In genomic region chr2:207996848-207997247, GRCh38 we compare ENCODE assay signal across 19 cellular contexts.
"Had no signal": no experiment of that assay in that cellular context is flagged by ENCODE, and none has a peak within 500 bp of the region (broad histone marks: within the 10 kb centered on the region; RNA-seq: fewer than 3 reads in every experiment).

No MANE protein-coding gene starts in this region.

- H3K36me3 ChIP-seq: breast epithelium, prostate gland, right atrium auricular region had no signal

- H3K9me3 Mint-ChIP-seq: activated naive CD4-positive, alpha-beta T cell treated with anti-CD3 and anti-CD28 coated beads for 36 hours; activated T-cell treated with anti-CD3 and anti-CD28 coated beads, Interleukin-2, amount 50 U/mL, for 4 hours; mesothelial cell of epicardium; nephron; stimulated activated naive CD8-positive, alpha-beta T cell treated with anti-CD3 and anti-CD28 coated beads, Interleukin-15, amount 100 ng/mL, for 72 hours; type B pancreatic cell had no signal

- ATAC-seq: activated T-cell treated with anti-CD3 and anti-CD28 coated beads, Interleukin-2, amount 50 U/mL, for 4 hours; left colon; stimulated activated naive CD8-positive, alpha-beta T cell treated with anti-CD3 and anti-CD28 coated beads, Interleukin-15, amount 100 ng/mL, for 72 hours had no signal

- H3K27me3 ChIP-seq: breast epithelium, right atrium auricular region had no signal

- H3K27ac ChIP-seq: breast epithelium, coronary artery, prostate gland, right atrium auricular region, skin epidermis had no signal

- DNase-seq: activated CD4-positive, alpha-beta T cell treated with anti-CD3 and anti-CD28 coated beads, Interleukin-2, amount 50 U/mL, for 1 hour; activated CD4-positive, CD25-positive, alpha-beta regulatory T cell treated with anti-CD3 and anti-CD28 coated beads, Interleukin-2, amount 50 U/mL, for 72 hours; activated CD8-positive, alpha-beta memory T cell treated with anti-CD3 and anti-CD28 coated beads, Interleukin-2, amount 50 U/mL, for 4 hours; activated naive CD4-positive, alpha-beta T cell treated with anti-CD3 and anti-CD28 coated beads for 36 hours; activated T-cell treated with anti-CD3 and anti-CD28 coated beads, Interleukin-2, amount 50 U/mL, for 4 hours; erythroblast; hypothalamus; islet precursor cell; left colon; occipital lobe; stimulated activated naive CD8-positive, alpha-beta T cell treated with anti-CD3 and anti-CD28 coated beads, Interleukin-15, amount 100 ng/mL, for 72 hours had no signal

- H3K4me3 Mint-ChIP-seq: activated naive CD4-positive, alpha-beta T cell treated with anti-CD3 and anti-CD28 coated beads for 36 hours; activated T-cell treated with anti-CD3 and anti-CD28 coated beads, Interleukin-2, amount 50 U/mL, for 4 hours; mesothelial cell of epicardium; nephron; stimulated activated naive CD8-positive, alpha-beta T cell treated with anti-CD3 and anti-CD28 coated beads, Interleukin-15, amount 100 ng/mL, for 72 hours; type B pancreatic cell had no signal

- H3K27ac Mint-ChIP-seq: activated naive CD4-positive, alpha-beta T cell treated with anti-CD3 and anti-CD28 coated beads for 36 hours; mesothelial cell of epicardium; nephron; type B pancreatic cell had no signal

- H3K4me1 Mint-ChIP-seq: mesothelial cell of epicardium, nephron had no signal

- H3K27me3 Mint-ChIP-seq: stimulated activated naive CD8-positive, alpha-beta T cell treated with anti-CD3 and anti-CD28 coated beads, Interleukin-15, amount 100 ng/mL, for 72 hours; type B pancreatic cell had no signal

- H3K4me1 ChIP-seq: breast epithelium, prostate gland had no signal

- H3K4me3 ChIP-seq: breast epithelium, coronary artery, prostate gland, right atrium auricular region, skin epidermis had no signal

- H3K9me3 ChIP-seq: breast epithelium, prostate gland, right atrium auricular region had no signal
